In genomic region chr21:40714516-40714915, GRCh38 we compare ENCODE assay signal across 19 cellular contexts.
A peak's percentile ranks its signal among the peaks of the same experiment; 100 is the strongest.
DNase-seq lines count a peak whose midpoint lies in the region; ATAC-seq, FAIRE-seq and TF ChIP-seq lines count a peak whose summit lies in the region.
"Had no signal": no experiment of that assay in that cellular context is flagged by ENCODE, and none has a peak within 500 bp of the region (broad histone marks: within the 10 kb centered on the region; RNA-seq: fewer than 3 reads in every experiment).

No MANE protein-coding gene starts in this region.

- 0 out of 2 replicates have a peak overlapping the region, but pooled peaks have one; percentile 19 for H3K4me2 ChIP-seq in OCI-LY3 (ENCODE audit: low read length)
- H3K4me2 ChIP-seq: BLaER1 treated with 17β-estradiol and CSF1 and Interleukin-3, amounts not matched to agents 10 nM and 100 nM had no signal

- peaks cover 2 to 4% of the 10 kb centered on the region in 2 donors for H3K9me3 Mint-ChIP-seq in activated T-cell treated with anti-CD3 and anti-CD28 coated beads, Interleukin-2, amount 50 U/mL, for 72 hours

- no peak overlapping the region for H3K9ac ChIP-seq in OCI-LY3 (ENCODE audit: low read length)
- H3K9ac ChIP-seq: BLaER1 treated with 17β-estradiol and CSF1 and Interleukin-3, amounts not matched to agents 10 nM and 100 nM; GM23248 had no signal

- no peaks in the 10 kb centered on the region for H3K36me3 Mint-ChIP-seq in activated T-cell treated with anti-CD3 and anti-CD28 coated beads, Interleukin-2, amount 50 U/mL, for 72 hours (ENCODE audit: insufficient read depth in 2 of 2)
- H3K36me3 Mint-ChIP-seq: CD4-positive, CD25-positive, alpha-beta regulatory T cell had no signal

- H3K79me2 ChIP-seq in OCI-LY3 (ENCODE audit: low read length) = no peaks in the 10 kb centered on the region

- H3K9me3 ChIP-seq in OCI-LY3 (ENCODE audit: insufficient read depth, low read length) = no peaks in the 10 kb centered on the region
- H3K9me3 ChIP-seq: BLaER1 treated with 17β-estradiol and CSF1 and Interleukin-3, amounts not matched to agents 10 nM and 100 nM had no signal

- no peaks in the 10 kb centered on the region for H3K36me3 ChIP-seq in OCI-LY3 (replicated peaks; ENCODE audit: low read depth, low read length)
- no peaks in the 10 kb centered on the region for H3K36me3 ChIP-seq in bronchial epithelial cell (ENCODE audit: control insufficient read depth, insufficient read depth, low read length)
- H3K36me3 ChIP-seq: BLaER1 treated with 17β-estradiol and CSF1 and Interleukin-3, amounts not matched to agents 10 nM and 100 nM had no signal

- no peak for ATAC-seq in HG03354 (IDR thresholded peaks at IDR 0.05; ENCODE audit: poor library complexity, severe bottlenecking, unreplicated experiment)
- no peak for ATAC-seq in activated T-cell treated with anti-CD3 and anti-CD28 coated beads, Interleukin-2, amount 50 U/mL, for 72 hours (replicated peaks in 1 of 2)
- ATAC-seq: HCT116, HepG2 had no signal

- H3K27me3 Mint-ChIP-seq in activated T-cell treated with anti-CD3 and anti-CD28 coated beads, Interleukin-2, amount 50 U/mL, for 72 hours (ENCODE audit: low read depth) = peaks cover 4% of the 10 kb centered on the region
- H3K27me3 Mint-ChIP-seq: CD4-positive, CD25-positive, alpha-beta regulatory T cell had no signal

- H3K4me1 Mint-ChIP-seq in activated T-cell treated with anti-CD3 and anti-CD28 coated beads, Interleukin-2, amount 50 U/mL, for 72 hours (ENCODE audit: low read depth) = no peaks in the 10 kb centered on the region
- H3K4me1 Mint-ChIP-seq: CD4-positive, CD25-positive, alpha-beta regulatory T cell had no signal

- H3K27ac ChIP-seq in OCI-LY3 (ENCODE audit: low read length) = no peak overlapping the region
- H3K27ac ChIP-seq: BLaER1 treated with 17β-estradiol and CSF1 and Interleukin-3, amounts not matched to agents 10 nM and 100 nM; GM23248 had no signal

- H4K20me1 ChIP-seq in OCI-LY3 (ENCODE audit: insufficient read depth, low read length) = no peaks in the 10 kb centered on the region
- H4K20me1 ChIP-seq: BLaER1 treated with 17β-estradiol and CSF1 and Interleukin-3, amounts not matched to agents 10 nM and 100 nM had no signal

- H3K27ac Mint-ChIP-seq in activated T-cell treated with anti-CD3 and anti-CD28 coated beads, Interleukin-2, amount 50 U/mL, for 72 hours = no peak overlapping the region

- DNase-seq in EH (ENCODE audit: low read depth) (peak; percentile 48), bronchial epithelial cell (ENCODE audit: low read depth) (peak; percentile 64), kidney tubule cell (ENCODE audit: low spot score) (peak; percentile 59)
- DNase-seq in activated T-cell treated with anti-CD3 and anti-CD28 coated beads, Interleukin-2, amount 50 U/mL, for 72 hours = no peak
- no peak for DNase-seq in activated CD8-positive, alpha-beta memory T cell treated with anti-CD3 and anti-CD28 coated beads, Interleukin-2, amount 50 U/mL, for 4 hours
- DNase-seq: ACHN; CD4-positive, CD25-positive, alpha-beta regulatory T cell; DMS53; GDM1; GM23248 had no signal

- H3K4me1 ChIP-seq in OCI-LY3 (ENCODE audit: low read length) = peaks cover 11% of the 10 kb centered on the region
- H3K4me1 ChIP-seq: BLaER1 treated with 17β-estradiol and CSF1 and Interleukin-3, amounts not matched to agents 10 nM and 100 nM had no signal

- H3K4me3 Mint-ChIP-seq in activated T-cell treated with anti-CD3 and anti-CD28 coated beads, Interleukin-2, amount 50 U/mL, for 72 hours = no peak overlapping the region
- H3K4me3 Mint-ChIP-seq: CD4-positive, CD25-positive, alpha-beta regulatory T cell had no signal

- no peak overlapping the region for H3K4me3 ChIP-seq in OCI-LY3 (ENCODE audit: low read length)
- H3K4me3 ChIP-seq in bronchial epithelial cell (ENCODE audit: low read depth, low read length) = no peak overlapping the region
- H3K4me3 ChIP-seq: BLaER1 treated with 17β-estradiol and CSF1 and Interleukin-3, amounts not matched to agents 10 nM and 100 nM; GM23248 had no signal

- no peak for FAIRE-seq in bronchial epithelial cell (lab: Jason Lieb, UNC)
- FAIRE-seq: GM12892, GM19239, H54, HepG2, HTR-8/SVneo had no signal

- no peaks in the 10 kb centered on the region for H3K27me3 ChIP-seq in OCI-LY3 (ENCODE audit: low read depth, low read length)
- H3K27me3 ChIP-seq in bronchial epithelial cell (ENCODE audit: control insufficient read depth, insufficient read depth, low read length) = no peaks in the 10 kb centered on the region
- H3K27me3 ChIP-seq: BLaER1 treated with 17β-estradiol and CSF1 and Interleukin-3, amounts not matched to agents 10 nM and 100 nM had no signal

- no peak for TF ChIP-seq CTCF in OCI-LY3 (IDR thresholded peaks at IDR 0.05; ENCODE audit: low read depth, low read length)
- TF ChIP-seq CTCF in bronchial epithelial cell (IDR thresholded peaks at IDR 0.05; ENCODE audit: insufficient read depth, low read length, severe bottlenecking) = no peak

- no peak overlapping the region for H2AFZ ChIP-seq in OCI-LY3 (ENCODE audit: low read depth, low read length)
- H2AFZ ChIP-seq: GM23248 had no signal

Comparison
In these comparisons a context has a peak if more than half of its experiments do, and no peak if none do; other contexts are left out.
1. DNase-seq: peak in EH (single experiment), bronchial epithelial cell (single experiment) and kidney tubule cell (single experiment); none in activated T-cell treated with anti-CD3 and anti-CD28 coated beads, Interleukin-2, amount 50 U/mL, for 72 hours (0 of 2) and activated CD8-positive, alpha-beta memory T cell treated with anti-CD3 and anti-CD28 coated beads, Interleukin-2, amount 50 U/mL, for 4 hours (single experiment).